Comparison of ENCODE assay signal across 12 cellular contexts in genomic region chr7:131183611-131184119, GRCh38.
DNase-seq lines count a peak whose midpoint lies in the region; ATAC-seq and TF ChIP-seq lines count a peak whose summit lies in the region.
"Had no signal": no experiment of that assay in that cellular context is flagged by ENCODE, and none has a peak within 500 bp of the region (broad histone marks: within the 10 kb centered on the region; RNA-seq: fewer than 3 reads in every experiment).

No MANE protein-coding gene starts in this region.

- no peaks in the 10 kb centered on the region for H3K27me3 Mint-ChIP-seq in activated CD8-positive, alpha-beta T cell treated with anti-CD3 and anti-CD28 coated beads, Interleukin-2, amount 10 ng/mL, durations not matched to agents 7 days and 5 days (ENCODE audit: low read depth)
- no peaks in the 10 kb centered on the region for H3K27me3 Mint-ChIP-seq in glutamatergic neuron (ENCODE audit: unreplicated experiment)
- H3K27me3 Mint-ChIP-seq: activated B cell treated with CpG ODN at 0.5 μM for 24 hours had no signal

- H3K4me3 ChIP-seq in AG10803 (ENCODE audit: low read length) (no peak overlapping the region), DOHH2 (ENCODE audit: low read length) (no peak overlapping the region)

- no peak for TF ChIP-seq CTCF in AG10803 (conservative IDR thresholded peaks at IDR 0.05; ENCODE audit: low read length)
- TF ChIP-seq CTCF in DOHH2 (IDR thresholded peaks at IDR 0.05; ENCODE audit: low read depth, low read length, poor library complexity, severe bottlenecking): no peak
- no peak for TF ChIP-seq CTCF in glutamatergic neuron (IDR thresholded peaks at IDR 0.05; ENCODE audit: partially characterized antibody, unreplicated experiment)

- H3K27me3 ChIP-seq in DOHH2 (ENCODE audit: control insufficient read depth, low read length): no peaks in the 10 kb centered on the region

- H3K4me1 Mint-ChIP-seq in activated CD8-positive, alpha-beta T cell treated with anti-CD3 and anti-CD28 coated beads, Interleukin-2, amount 10 ng/mL, durations not matched to agents 7 days and 5 days (ENCODE audit: low read depth): peaks cover 33% of the 10 kb centered on the region
- H3K4me1 Mint-ChIP-seq in glutamatergic neuron (ENCODE audit: low read depth, unreplicated experiment): no peaks in the 10 kb centered on the region

- H3K4me2 ChIP-seq in DOHH2 (ENCODE audit: low read length): peak overlapping the region; percentile 5; the same call in 1 of the 2 replicates

- no peaks in the 10 kb centered on the region for H4K20me1 ChIP-seq in DOHH2 (ENCODE audit: control insufficient read depth, insufficient read depth, low read depth, low read length)

- CTCF ChIA-PET in activated CD8-positive, alpha-beta T cell treated with anti-CD3 and anti-CD28 coated beads, Interleukin-2, amount 10 ng/mL, durations not matched to agents 7 days and 5 days (lab: Charles Lee): interaction anchor here (0.7 to 1.5 kb wide), 3 partner anchors 76 to 594 kb away, joined by 3 to 4 read pairs (median 3); no protein-coding TSS in a partner anchor

- no peaks in the 10 kb centered on the region for H3K9me2 ChIP-seq in DOHH2 (replicated peaks; ENCODE audit: control insufficient read depth, low read length)

- H3K27ac Mint-ChIP-seq in activated CD8-positive, alpha-beta T cell treated with anti-CD3 and anti-CD28 coated beads, Interleukin-2, amount 10 ng/mL, durations not matched to agents 7 days and 5 days: peak overlapping the region; percentile 74
- H3K27ac Mint-ChIP-seq in glutamatergic neuron (ENCODE audit: unreplicated experiment): no peak overlapping the region

- peaks cover 5% of the 10 kb centered on the region for H3K9me3 Mint-ChIP-seq in activated CD8-positive, alpha-beta T cell treated with anti-CD3 and anti-CD28 coated beads, Interleukin-2, amount 10 ng/mL, durations not matched to agents 7 days and 5 days (ENCODE audit: insufficient read depth)
- no peaks in the 10 kb centered on the region for H3K9me3 Mint-ChIP-seq in glutamatergic neuron (ENCODE audit: unreplicated experiment)
- H3K9me3 Mint-ChIP-seq: activated B cell treated with CpG ODN at 0.5 μM for 24 hours had no signal

- no peaks in the 10 kb centered on the region for H3F3A ChIP-seq in DOHH2 (ENCODE audit: control insufficient read depth, insufficient read depth)

- no peak overlapping the region for H3K27ac ChIP-seq in DOHH2 (ENCODE audit: low read depth, low read length)

- H3K4me3 Mint-ChIP-seq in activated CD8-positive, alpha-beta T cell treated with anti-CD3 and anti-CD28 coated beads, Interleukin-2, amount 10 ng/mL, durations not matched to agents 7 days and 5 days: peak overlapping the region; percentile 4
- no peak overlapping the region for H3K4me3 Mint-ChIP-seq in glutamatergic neuron (ENCODE audit: unreplicated experiment)
- H3K4me3 Mint-ChIP-seq: activated B cell treated with CpG ODN at 0.5 μM for 24 hours had no signal

- ATAC-seq in activated CD8-positive, alpha-beta T cell treated with anti-CD3 and anti-CD28 coated beads, Interleukin-2, amount 10 ng/mL, durations not matched to agents 7 days and 5 days: peak; percentile 52
- ATAC-seq: left colon had no signal

- no peaks in the 10 kb centered on the region for H3K79me2 ChIP-seq in DOHH2 (ENCODE audit: control insufficient read depth, low read length)

- POLR2A ChIA-PET in activated CD8-positive, alpha-beta T cell treated with anti-CD3 and anti-CD28 coated beads, Interleukin-2, amount 10 ng/mL, durations not matched to agents 7 days and 5 days (lab: Charles Lee): interaction anchor here (0.6 kb wide), 2 partner anchors 53 to 72 kb away, joined by 4 to 5 read pairs; no protein-coding TSS in a partner anchor

- no peaks in the 10 kb centered on the region for H3K36me3 ChIP-seq in DOHH2 (ENCODE audit: control insufficient read depth, low read length)

- DNase-seq in AG10803 (ENCODE audit: low read depth): peak; percentile 49
- DNase-seq in activated CD8-positive, alpha-beta T cell treated with anti-CD3 and anti-CD28 coated beads, Interleukin-2, amount 10 ng/mL, durations not matched to agents 7 days and 5 days: peak; percentile 66
- peak; percentile 38 for DNase-seq in fibroblast of peridontal ligament (ENCODE audit: extremely low read depth)
- DNase-seq in glutamatergic neuron: no peak
- DNase-seq in NAMALWA (ENCODE audit: low spot score): no peak
- DNase-seq in mesenteric fat pad (ENCODE audit: low spot score): no peak
- DNase-seq: activated B cell treated with CpG ODN at 0.5 μM for 24 hours; left colon; MV-4-11; NCI-H2171; stimulated activated CD4-positive, alpha-beta T cell treated with anti-CD3 and anti-CD28 coated beads, Interleukin-4, amount 100 ng/mL, for 4 hours had no signal

- peaks cover 5% of the 10 kb centered on the region for H3K36me3 Mint-ChIP-seq in activated CD8-positive, alpha-beta T cell treated with anti-CD3 and anti-CD28 coated beads, Interleukin-2, amount 10 ng/mL, durations not matched to agents 7 days and 5 days (ENCODE audit: low read depth)
- no peaks in the 10 kb centered on the region for H3K36me3 Mint-ChIP-seq in glutamatergic neuron (ENCODE audit: unreplicated experiment)

- no peaks in the 10 kb centered on the region for H3K9me3 ChIP-seq in DOHH2 (ENCODE audit: control insufficient read depth, insufficient read depth, low read length)

- H3K4me1 ChIP-seq in DOHH2 (ENCODE audit: control insufficient read depth, low read length): peaks cover 15% of the 10 kb centered on the region

Comparison
In these comparisons a context has a peak if more than half of its experiments do, and no peak if none do; other contexts are left out.
1. DNase-seq: peak in AG10803 (single experiment), activated CD8-positive, alpha-beta T cell treated with anti-CD3 and anti-CD28 coated beads, Interleukin-2, amount 10 ng/mL, durations not matched to agents 7 days and 5 days (single experiment) and fibroblast of peridontal ligament (single experiment); none in glutamatergic neuron (single experiment), NAMALWA (single experiment) and mesenteric fat pad (single experiment).